Comparison of ENCODE assay signal across 8 cellular contexts in genomic region chr11:82494988-82495432, GRCh38.
A peak's percentile ranks its signal among the peaks of the same experiment; 100 is the strongest.
DNase-seq lines count a peak whose midpoint lies in the region; ATAC-seq and TF ChIP-seq lines count a peak whose summit lies in the region.

No MANE protein-coding gene starts in this region.

- ATAC-seq in GM18867 (IDR thresholded peaks at IDR 0.05; ENCODE audit: unreplicated experiment) (peak; percentile 93), HG03135 (IDR thresholded peaks at IDR 0.05; ENCODE audit: unreplicated experiment) (peak; percentile 77), lung (ENCODE audit: insufficient read depth, low FRiP score) (peak; percentile 41)

- H3K9me3 ChIP-seq in PC-9 (ENCODE audit: insufficient read depth, low read depth), result no peaks in the 10 kb centered on the region
- peaks cover 0 to 6% of the 10 kb centered on the region in 2 donors for H3K9me3 ChIP-seq in lung (ENCODE audit: control insufficient read depth in 2 of 2, insufficient read depth in 1 of 2, low read length in 1 of 2)
- no peaks in the 10 kb centered on the region for H3K9me3 ChIP-seq in suprapubic skin

- DNase-seq in PC-9, result no peak
- DNase-seq in lung (ENCODE audit: low spot score), result no peak
- DNase-seq in superior temporal gyrus (ENCODE audit: extremely low spot score), result no peak
- DNase-seq in NCI-H1105 treated with DMSO at 0.1 percent for 48 hours (lab: John Stamatoyannopoulos, UW), result no peak
- no peak for DNase-seq in suprapubic skin (ENCODE audit: low spot score in 2 of 2)
- DNase-seq in DMS79 treated with DMSO at 0.1 percent for 48 hours (lab: John Stamatoyannopoulos, UW), result no peak

- no peaks in the 10 kb centered on the region for H3K9me2 ChIP-seq in PC-9 (ENCODE audit: insufficient read depth)

- H2AFZ ChIP-seq in PC-9, result no peak overlapping the region

- H3K4me3 ChIP-seq in PC-9 (no peak overlapping the region), lung (no peak overlapping the region), suprapubic skin (no peak overlapping the region)

- no peak for TF ChIP-seq EP300 in suprapubic skin (IDR thresholded peaks at IDR 0.05)

- TF ChIP-seq POLR2A in suprapubic skin (IDR thresholded peaks at IDR 0.05), result no peak

- POLR2A ChIA-PET in PC-9 (lab: Charles Lee; ENCODE audit: unreplicated experiment), result interaction anchor here (0.6 kb wide), 1 partner anchor 903 kb away, joined by 6 read pairs; no protein-coding TSS in a partner anchor

- H3K27ac ChIP-seq in PC-9 (no peak overlapping the region), lung (ENCODE audit: low read depth in 1 of 2, low read length in 1 of 2) (no peak overlapping the region), suprapubic skin (no peak overlapping the region)

- H3K27me3 ChIP-seq in PC-9 (ENCODE audit: insufficient read depth, low read depth) (no peaks in the 10 kb centered on the region), lung (ENCODE audit: control insufficient read depth, insufficient read depth) (no peaks in the 10 kb centered on the region), suprapubic skin (no peaks in the 10 kb centered on the region)

- no peak overlapping the region for H3K4me2 ChIP-seq in PC-9

- no peaks in the 10 kb centered on the region for H3K4me1 ChIP-seq in PC-9 (replicated peaks; ENCODE audit: insufficient read depth)
- no peaks in the 10 kb centered on the region for H3K4me1 ChIP-seq in lung (ENCODE audit: control insufficient read depth in 2 of 2, insufficient read depth in 2 of 2, low read length in 2 of 2)
- no peaks in the 10 kb centered on the region for H3K4me1 ChIP-seq in suprapubic skin

- 46 to 51% methylated on average over 3 of the region's 3 CpGs for whole genome bisulfite sequencing in lung, 2 donors
- WGBS in suprapubic skin, result 0% methylated on average over 1 of the region's 3 CpGs

- CTCF ChIA-PET in PC-9 (lab: Charles Lee), result no interaction called here

- H4K20me1 ChIP-seq in PC-9 (ENCODE audit: insufficient read depth), result no peaks in the 10 kb centered on the region

- no peaks in the 10 kb centered on the region for H3F3A ChIP-seq in PC-9 (ENCODE audit: insufficient read depth, low read depth)

- TF ChIP-seq CTCF in PC-9 (conservative IDR thresholded peaks at IDR 0.05) (peak; percentile 67), lung (IDR thresholded peaks at IDR 0.05; ENCODE audit: control extremely low read depth, extremely low read depth) (no peak), suprapubic skin (IDR thresholded peaks at IDR 0.05) (no peak)

- BruUV-seq in PC-9 (replicated peaks; lab: Mats Ljungman, UMichigan), result no TSS peak

- no peaks in the 10 kb centered on the region for H3K36me3 ChIP-seq in PC-9 (ENCODE audit: low read depth)
- H3K36me3 ChIP-seq in lung (ENCODE audit: control insufficient read depth in 2 of 2, insufficient read depth in 2 of 2, low read length in 2 of 2), result no peaks in the 10 kb centered on the region
- H3K36me3 ChIP-seq in suprapubic skin, result no peaks in the 10 kb centered on the region

- intact Hi-C loops in PC-9 (cut with micrococcal nuclease; ENCODE audit: unreplicated experiment), result no loop called here

- H3K79me2 ChIP-seq in PC-9 (ENCODE audit: low read depth), result no peaks in the 10 kb centered on the region

Comparison
In these comparisons a context has a peak if more than half of its experiments do, and no peak if none do; other contexts are left out.
1. ATAC-seq: peak in every context shown above with its lines; median percentile 93 in GM18867; 77 in HG03135; 41 in lung.